In genomic region chr7:19772858-19773337, GRCh38 we compare ENCODE assay signal across 8 cellular contexts. TPM values are rescaled to one million over a fixed set of nuclear protein-coding genes. Genes with fewer than 3 reads are reported as not detected.
DNase-seq lines count a peak whose midpoint lies in the region; TF ChIP-seq lines count a peak whose summit lies in the region.

No MANE protein-coding gene starts in this region.

- TF ChIP-seq EP300 in Ishikawa (IDR thresholded peaks at IDR 0.05; ENCODE audit: borderline replicate concordance), result no peak

- no peak for TF ChIP-seq CTCF in AG10803 (conservative IDR thresholded peaks at IDR 0.05; ENCODE audit: low read length)

- TF ChIP-seq RAD21 in Ishikawa (IDR thresholded peaks at IDR 0.05; ENCODE audit: low read depth), result no peak

- no peak overlapping the region; the same call in 1 of the 2 replicates for H3K4me3 ChIP-seq in AG10803 (ENCODE audit: low read length)

- DNase-seq in AG10803 (ENCODE audit: low read depth) (peak; percentile 13), dermis blood vessel endothelial cell (peak; percentile 7), myocyte (ENCODE audit: low read depth) (peak; percentile 74), NCI-H187 (lab: John Stamatoyannopoulos, UW) (no peak), NOMO-1 treated with dmso at 0.1 percent for 144 hours (lab: John Stamatoyannopoulos, UW; ENCODE audit: unreplicated experiment) (no peak)
- no peak for DNase-seq in activated CD4-positive, alpha-beta T cell treated with anti-CD3 and anti-CD28 coated beads for 1 hour
- no peak for DNase-seq in activated CD4-positive, alpha-beta T cell treated with anti-CD3 and anti-CD28 coated beads, Interleukin-2, amount 50 U/mL, for 4 hours

TF ChIP-seq in Ishikawa, 13 proteins besides CTCF, POLR2A, EP300 and RAD21:
- TF ChIP-seq TCF12 (IDR thresholded peaks at IDR 0.05; ENCODE audit: low read depth) (0 out of 2 replicates have a peak, but pooled peaks have one; percentile 14), REST (IDR thresholded peaks at IDR 0.05; ENCODE audit: low read depth) (peak; percentile 92), YY1 (IDR thresholded peaks at IDR 0.05; ENCODE audit: low read depth) (no peak), ZBTB7A (IDR thresholded peaks at IDR 0.05; ENCODE audit: low read depth) (0 out of 2 replicates have a peak, but pooled peaks have one; percentile 26)
TF ChIP-seq in Ishikawa: peak in this region for 3.

RNA-seq across cellular contexts. Expression of gene TMEM196, which starts 0.5 kb away (rescaled TPM):
- not detected in 2 replicates for total RNA-seq in dermis blood vessel endothelial cell
- not detected in 2 replicates for total RNA-seq in myocyte
- not detected for polyA plus RNA-seq in myocyte (2012)

Comparison
In these comparisons a context has a peak if more than half of its experiments do, and no peak if none do; other contexts are left out.
1. DNase-seq: peak in AG10803 (single experiment), dermis blood vessel endothelial cell (single experiment) and myocyte (single experiment); none in NCI-H187 (0 of 2), NOMO-1 treated with dmso at 0.1 percent for 144 hours (single experiment), activated CD4-positive, alpha-beta T cell treated with anti-CD3 and anti-CD28 coated beads for 1 hour (single experiment) and activated CD4-positive, alpha-beta T cell treated with anti-CD3 and anti-CD28 coated beads, Interleukin-2, amount 50 U/mL, for 4 hours (0 of 2).